Comparison of ENCODE assay signal across 1 cellular context in genomic region chr5:38551020-38552017, GRCh38.
TF ChIP-seq lines count a peak whose summit lies in the region.

No MANE protein-coding gene starts in this region.

TF ChIP-seq in GM23338, 12 proteins besides CTCF, POLR2A, EP300 and RAD21 (continued from another document):
- no peak for TF ChIP-seq ZNF462 (CRISPR knock-in tag; IDR thresholded peaks at IDR 0.05)
- no peak for TF ChIP-seq JUNB (IDR thresholded peaks at IDR 0.05; ENCODE audit: unreplicated experiment)
- TF ChIP-seq ZNF331 (CRISPR knock-in tag; IDR thresholded peaks at IDR 0.05; ENCODE audit: low read depth): no peak
- TF ChIP-seq CREB1 (CRISPR knock-in tag; IDR thresholded peaks at IDR 0.05; ENCODE audit: low read depth): no peak
- no peak for TF ChIP-seq POLR2AphosphoS5 (IDR thresholded peaks at IDR 0.05; ENCODE audit: low read depth)
- TF ChIP-seq EZH2 (IDR thresholded peaks at IDR 0.05; ENCODE audit: low read depth, unreplicated experiment): no peak
- TF ChIP-seq REST (IDR thresholded peaks at IDR 0.05; ENCODE audit: unreplicated experiment): no peak
- no peak for TF ChIP-seq ETS1 (IDR thresholded peaks at IDR 0.05)
